In the genomic region with DNA sequence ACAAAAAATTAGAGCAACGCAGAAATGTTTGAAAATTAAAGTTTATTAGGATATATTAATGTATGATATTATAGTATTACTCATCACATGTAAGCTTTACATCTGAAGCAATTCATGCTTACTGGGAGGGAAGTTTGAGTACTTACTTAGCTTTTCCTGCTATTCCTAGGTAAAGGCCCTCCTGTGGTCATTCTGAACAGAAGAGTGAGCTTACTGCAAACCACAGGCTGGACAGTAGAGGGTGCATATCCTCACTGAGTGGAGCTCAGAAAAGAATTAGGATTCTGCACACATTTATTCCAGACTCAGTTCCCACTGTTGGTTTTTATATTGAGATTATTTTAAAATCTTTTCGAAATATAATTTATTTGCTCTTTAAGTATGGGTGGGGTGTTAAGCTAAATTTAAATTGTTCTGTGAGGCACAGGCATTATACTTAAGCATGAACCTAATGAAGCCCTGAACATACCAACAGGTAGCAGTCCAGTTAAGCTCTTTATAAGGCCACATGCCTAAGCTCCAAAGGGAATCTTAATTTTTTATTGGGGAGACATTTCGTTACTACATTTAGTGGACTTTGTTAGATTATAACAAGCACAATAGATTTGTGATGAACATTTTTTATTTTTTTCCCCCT, we compare ENCODE assay signal across 8 cellular contexts. TPM values are rescaled to one million over a fixed set of nuclear protein-coding genes. Genes with fewer than 3 reads are reported as not detected.
DNase-seq lines count a peak whose midpoint lies in the region; ATAC-seq and TF ChIP-seq lines count a peak whose summit lies in the region.

No MANE protein-coding gene starts in this region.

- no peaks in the 10 kb centered on the region for H3K27me3 Mint-ChIP-seq in stimulated activated memory B cell treated with anti-CD40 and anti-IgM and Interleukin-4, amounts not matched to agents 10 μg/mL and 1 μg/mL and 100 μg/mL, for 72 hours

- no peak overlapping the region for H3K4me3 ChIP-seq in fibroblast of villous mesenchyme (ENCODE audit: low read depth, low read length)

- peaks cover 17% of the 10 kb centered on the region for H3K4me1 Mint-ChIP-seq in stimulated activated memory B cell treated with anti-CD40 and anti-IgM and Interleukin-4, amounts not matched to agents 10 μg/mL and 1 μg/mL and 100 μg/mL, for 72 hours

- ATAC-seq in HG03342 (IDR thresholded peaks at IDR 0.05; ENCODE audit: unreplicated experiment), result no peak
- no peak for ATAC-seq in stimulated activated memory B cell treated with anti-CD40 and anti-IgM and Interleukin-4, amounts not matched to agents 10 μg/mL and 1 μg/mL and 100 μg/mL, for 72 hours

- peak; percentile 85 for TF ChIP-seq CTCF in fibroblast of villous mesenchyme (IDR thresholded peaks at IDR 0.05; ENCODE audit: insufficient read depth, low read depth, low read length)

- peaks cover 62% of the 10 kb centered on the region for H3K36me3 Mint-ChIP-seq in stimulated activated memory B cell treated with anti-CD40 and anti-IgM and Interleukin-4, amounts not matched to agents 10 μg/mL and 1 μg/mL and 100 μg/mL, for 72 hours

- DNase-seq in ELR (ENCODE audit: low read depth) (peak; percentile 82), HuH-7 (ENCODE audit: low spot score) (peak; percentile 14), SK-N-DZ (ENCODE audit: low spot score) (peak; percentile 52), fibroblast of villous mesenchyme (ENCODE audit: low read depth) (peak; percentile 64), renal cortical epithelial cell (ENCODE audit: low read depth) (peak; percentile 73)
- no peak for DNase-seq in activated naive CD4-positive, alpha-beta T cell treated with Interleukin-2 at 50 U/mL for 16 hours

- no peaks in the 10 kb centered on the region for H3K9me3 Mint-ChIP-seq in stimulated activated memory B cell treated with anti-CD40 and anti-IgM and Interleukin-4, amounts not matched to agents 10 μg/mL and 1 μg/mL and 100 μg/mL, for 72 hours

- no peak overlapping the region for H3K4me3 Mint-ChIP-seq in stimulated activated memory B cell treated with anti-CD40 and anti-IgM and Interleukin-4, amounts not matched to agents 10 μg/mL and 1 μg/mL and 100 μg/mL, for 72 hours

- no peak overlapping the region for H3K27ac Mint-ChIP-seq in stimulated activated memory B cell treated with anti-CD40 and anti-IgM and Interleukin-4, amounts not matched to agents 10 μg/mL and 1 μg/mL and 100 μg/mL, for 72 hours

RNA-seq across cellular contexts. Expression of a gene that starts 10.2 kb away (rescaled TPM):
- polyA plus RNA-seq in SK-N-DZ (2014; cell fraction: cytosol; rRNA removed), result 86.4 and 106 TPM in 2 replicates
- 51.3 and 57.5 TPM in 2 replicates for polyA plus RNA-seq in SK-N-DZ (2014; cell fraction: nucleus; rRNA removed)
- total RNA-seq in fibroblast of villous mesenchyme, result 89.8 and 98.2 TPM in 2 replicates
- total RNA-seq in renal cortical epithelial cell, result 78.1 and 116 TPM in 2 replicates

RNA-seq across cellular contexts. Expression of a gene that starts 35.4 kb away (rescaled TPM):
- 69.3 and 80.8 TPM in 2 replicates for polyA plus RNA-seq in SK-N-DZ (2014; cell fraction: cytosol; rRNA removed)
- 44.1 and 49.7 TPM in 2 replicates for polyA plus RNA-seq in SK-N-DZ (2014; cell fraction: nucleus; rRNA removed)
- 217 and 314 TPM in 2 replicates for total RNA-seq in fibroblast of villous mesenchyme
- total RNA-seq in renal cortical epithelial cell, result 216 and 238 TPM in 2 replicates
